Comparison of ENCODE assay signal across 8 cellular contexts in genomic region chr1:150567717-150568561, GRCh38. TPM values are rescaled to one million over a fixed set of nuclear protein-coding genes. Genes with fewer than 3 reads are reported as not detected.
DNase-seq lines count a peak whose midpoint lies in the region; ATAC-seq, FAIRE-seq and TF ChIP-seq lines count a peak whose summit lies in the region.

No MANE protein-coding gene starts in this region.

- no peaks in the 10 kb centered on the region for H3K27me3 ChIP-seq in HUES48 (ENCODE audit: control insufficient read depth, insufficient read depth, low read length)
- H3K27me3 ChIP-seq in keratinocyte (ENCODE audit: control insufficient read depth, extremely low read depth, insufficient read depth, low read length): no peaks in the 10 kb centered on the region
- H3K27me3 ChIP-seq in small intestine (ENCODE audit: control insufficient read depth in 2 of 2, insufficient read depth in 2 of 2, low read length in 2 of 2): no peaks in the 10 kb centered on the region

- dilution Hi-C loops in keratinocyte (cut with MboI; ENCODE audit: extremely low pct_ligation_motif_present, low sequenced_read_pairs): no loop called here

- peak overlapping the region; percentile 76 for H3K9ac ChIP-seq in HUES48 (ENCODE audit: low read depth, low read length)
- peak overlapping the region; percentile 85 for H3K9ac ChIP-seq in keratinocyte (ENCODE audit: control insufficient read depth, extremely low read depth, insufficient read depth, low read length)

- DNase-seq in AG09309 (ENCODE audit: low read depth): peak; percentile 95
- DNase-seq in central memory CD4-positive, alpha-beta T cell: peak; percentile 35
- DNase-seq in keratinocyte (ENCODE audit: low read depth, low spot score): no peak
- peak; percentile 81 for DNase-seq in small intestine
- no peak for DNase-seq in NOMO-1 treated with DMSO at 0.1 percent for 48 hours (lab: John Stamatoyannopoulos, UW; ENCODE audit: unreplicated experiment)

- no peak for TF ChIP-seq CTCF in AG09309 (IDR thresholded peaks at IDR 0.05; ENCODE audit: control insufficient read depth, insufficient read depth, low read depth, low read length, missing control alignments)
- no peak for TF ChIP-seq CTCF in keratinocyte (optimal IDR thresholded peaks at IDR 0.05 in 1 of 3, IDR thresholded peaks at IDR 0.05 in 1 of 3, conservative IDR thresholded peaks at IDR 0.05 in 1 of 3; ENCODE audit: extremely low read depth in 1 of 3, insufficient read depth in 2 of 3, low read length in 3 of 3)

- peaks cover 18% of the 10 kb centered on the region for H3K36me3 ChIP-seq in HUES48 (ENCODE audit: control insufficient read depth, insufficient read depth, low read length)
- peaks cover 1 to 2% of the 10 kb centered on the region in 2 experiments for H3K36me3 ChIP-seq in keratinocyte (ENCODE audit: control insufficient read depth in 2 of 2, extremely low read depth in 1 of 2, insufficient read depth in 2 of 2, low read length in 2 of 2)
- H3K36me3 ChIP-seq in small intestine (ENCODE audit: control insufficient read depth in 2 of 2, insufficient read depth in 2 of 2, low read length in 2 of 2): peaks cover 0 to 3% of the 10 kb centered on the region in 2 donors

- peak; percentile 48 for FAIRE-seq in keratinocyte (lab: Jason Lieb, UNC)
- FAIRE-seq in small intestine (lab: Jason Lieb, UNC): no peak

- H3K9me3 ChIP-seq in HUES48 (ENCODE audit: control insufficient read depth, insufficient read depth, low read length) (no peaks in the 10 kb centered on the region), keratinocyte (ENCODE audit: control insufficient read depth, low read depth, low read length) (no peaks in the 10 kb centered on the region), small intestine (ENCODE audit: control insufficient read depth, low read depth) (no peaks in the 10 kb centered on the region)

- peak overlapping the region; percentile 98 for H3K27ac ChIP-seq in HUES48 (ENCODE audit: low read depth, low read length)
- H3K27ac ChIP-seq in keratinocyte (ENCODE audit: control insufficient read depth, insufficient read depth, low read length): peak overlapping the region; percentile 96
- peak overlapping the region; percentile 81 to 85 for H3K27ac ChIP-seq in small intestine (ENCODE audit: low read depth in 1 of 2, low read length in 1 of 2)

- H3K9me1 ChIP-seq in keratinocyte (ENCODE audit: control insufficient read depth, extremely low read depth, insufficient read depth, low read length): peaks cover 5% of the 10 kb centered on the region

- peak overlapping the region; percentile 85 for H3K4me2 ChIP-seq in keratinocyte (ENCODE audit: control insufficient read depth, extremely low read depth, insufficient read depth, low read depth, low read length)

- H3K79me2 ChIP-seq in keratinocyte (ENCODE audit: control insufficient read depth, insufficient read depth, low read length): peaks cover 20% of the 10 kb centered on the region

- WGBS in small intestine, 3 donors: 2 to 5% (median 3%) methylated on average over 10 of the region's 10 CpGs

- H4K20me1 ChIP-seq in keratinocyte (ENCODE audit: control insufficient read depth, extremely low read depth, insufficient read depth, low read length): peaks cover 14% of the 10 kb centered on the region

- no peak overlapping the region for H2AFZ ChIP-seq in keratinocyte (ENCODE audit: control insufficient read depth, low read length)

- TF ChIP-seq POLR2A in GM18526 (IDR thresholded peaks at IDR 0.05; ENCODE audit: extremely low read depth, insufficient read length): peak; percentile 24

- H3K4me1 ChIP-seq in HUES48 (ENCODE audit: control insufficient read depth, insufficient read depth, low read length) (peaks cover 56% of the 10 kb centered on the region), keratinocyte (ENCODE audit: control insufficient read depth, extremely low read depth, insufficient read depth, low read length) (peaks cover 63% of the 10 kb centered on the region), small intestine (ENCODE audit: control insufficient read depth in 2 of 2, insufficient read depth in 1 of 2, low read depth in 1 of 2, low read length in 1 of 2) (peaks cover 4 to 32% of the 10 kb centered on the region in 2 donors)

- H3K4me3 ChIP-seq in AG09309 (ENCODE audit: control insufficient read depth, low read depth, low read length): no peak overlapping the region
- H3K4me3 ChIP-seq in HUES48 (ENCODE audit: low read depth, low read length): peak overlapping the region; percentile 51
- H3K4me3 ChIP-seq in keratinocyte (ENCODE audit: control insufficient read depth in 2 of 3, extremely low read depth in 1 of 3, insufficient read depth in 2 of 3, low read depth in 1 of 3, low read length in 3 of 3): peak overlapping the region in 2 of 3 experiments; percentile 38 to 50
- H3K4me3 ChIP-seq in small intestine (ENCODE audit: low read depth in 1 of 2, low read length in 2 of 2): peak overlapping the region in 1 of 2 donors; percentile 29

- peak; percentile 45 for ATAC-seq in SK-N-SH treated with all-trans-retinoic acid at 6 μM for 48 hours

TF ChIP-seq in SK-N-SH treated with all-trans-retinoic acid at 6 μM for 48 hours, 23 proteins besides CTCF, POLR2A, EP300 and RAD21 (continues in another document):
- TF ChIP-seq TCF4 (CRISPR knock-in tag; IDR thresholded peaks at IDR 0.05; ENCODE audit: borderline replicate concordance) (0 out of 2 replicates have a peak, but pooled peaks have one; percentile 47), TSHZ2 (CRISPR knock-in tag; IDR thresholded peaks at IDR 0.05) (no peak)

RNA-seq across cellular contexts. Expression of gene MCL1, which starts 11.5 kb away (rescaled TPM):
- 105 to 237 TPM (median 156 TPM) in 3 replicates for polyA plus RNA-seq in keratinocyte
- polyA plus RNA-seq in keratinocyte (2011; ENCODE audit: low read depth): 301 TPM
- polyA plus RNA-seq in keratinocyte (2011; cell fraction: cytosol; rRNA removed): 85.0 and 142 TPM in 2 replicates
- polyA plus RNA-seq in keratinocyte (2011; cell fraction: nucleus; rRNA removed): 241 and 336 TPM in 2 replicates
- polyA plus RNA-seq in keratinocyte (2012; ENCODE audit: low replicate concordance): 139 and 235 TPM in 2 replicates
- 75.7 to 233 TPM (median 111 TPM) in 3 replicates for polyA minus RNA-seq in keratinocyte
- polyA minus RNA-seq in keratinocyte (2011; cell fraction: cytosol; rRNA and poly(A)+ RNA removed): 164 TPM
- 148 and 203 TPM in 2 replicates for polyA minus RNA-seq in keratinocyte (2011; cell fraction: nucleus; rRNA and poly(A)+ RNA removed)
- 100 to 1,000 TPM in 2 of 3 donors, 10 to 100 TPM in 1; 87.0 to 110 (median 101) TPM for polyA plus RNA-seq in small intestine

RNA-seq across cellular contexts. Expression of gene ADAMTSL4, which starts 18.7 kb away (rescaled TPM):
- polyA plus RNA-seq in keratinocyte (7.0 to 22.8 TPM (median 7.0 TPM) in 3 replicates), small intestine (10 to 100 TPM in 1 of 3 donors, under 1 TPM in 2; 0.27 to 16.1 (median 0.45) TPM)
- polyA plus RNA-seq in keratinocyte (2011; ENCODE audit: low read depth): 29.1 TPM
- polyA plus RNA-seq in keratinocyte (2011; cell fraction: cytosol; rRNA removed): 13.1 and 16.6 TPM in 2 replicates
- 105 and 147 TPM in 2 replicates for polyA plus RNA-seq in keratinocyte (2011; cell fraction: nucleus; rRNA removed)
- polyA plus RNA-seq in keratinocyte (2012; ENCODE audit: low replicate concordance): 8.6 and 128 TPM in 2 replicates
- polyA minus RNA-seq in keratinocyte: 7.5 to 15.6 TPM (median 14.2 TPM) in 3 replicates
- 13.2 TPM for polyA minus RNA-seq in keratinocyte (2011; cell fraction: cytosol; rRNA and poly(A)+ RNA removed)
- 33.8 and 40.9 TPM in 2 replicates for polyA minus RNA-seq in keratinocyte (2011; cell fraction: nucleus; rRNA and poly(A)+ RNA removed)

RNA-seq across cellular contexts. Expression of gene FALEC, which starts 52.4 kb away (rescaled TPM):
- polyA plus RNA-seq in keratinocyte (0.12 to 0.13 TPM in 2 of 3 replicates, not detected in the other), small intestine (under 1 TPM in 1 of 3 donors, not detected in 2; 0.24 TPM)
- 1.0 TPM for polyA plus RNA-seq in keratinocyte (2011; ENCODE audit: low read depth)
- polyA plus RNA-seq in keratinocyte (2011; cell fraction: cytosol; rRNA removed): not detected in 2 replicates
- 0.29 TPM in 1 of 2 replicates, not detected in the other for polyA plus RNA-seq in keratinocyte (2011; cell fraction: nucleus; rRNA removed)
- not detected in 2 replicates for polyA plus RNA-seq in keratinocyte (2012; ENCODE audit: low replicate concordance)
- not detected in 3 replicates for polyA minus RNA-seq in keratinocyte
- polyA minus RNA-seq in keratinocyte (2011; cell fraction: cytosol; rRNA and poly(A)+ RNA removed): not detected
- not detected in 2 replicates for polyA minus RNA-seq in keratinocyte (2011; cell fraction: nucleus; rRNA and poly(A)+ RNA removed)

Comparison
In these comparisons a context has a peak if more than half of its experiments do, and no peak if none do; other contexts are left out.
1. DNase-seq: peak in AG09309 (single experiment), central memory CD4-positive, alpha-beta T cell (single experiment) and small intestine (single experiment); none in keratinocyte (single experiment) and NOMO-1 treated with DMSO at 0.1 percent for 48 hours (single experiment).
2. Peak in every context shown above with its lines, with median percentiles within 50 percentile points of each other: H3K27ac ChIP-seq.